In genomic region chrX:13188731-13189309, GRCh38 we compare ENCODE assay signal across 17 cellular contexts.
DNase-seq lines count a peak whose midpoint lies in the region; ATAC-seq and TF ChIP-seq lines count a peak whose summit lies in the region.
"Had no signal": no experiment of that assay in that cellular context is flagged by ENCODE, and none has a peak within 500 bp of the region (broad histone marks: within the 10 kb centered on the region; RNA-seq: fewer than 3 reads in every experiment).

No MANE protein-coding gene starts in this region.

- intact Hi-C loops in Right ventricle myocardium superior (cut with DNase I): no loop called here
- intact Hi-C loops in cardiac septum (cut with DNase I): no loop called here
- intact Hi-C loops in right cardiac atrium (cut with DNase I): no loop called here

- peaks cover 2% of the 10 kb centered on the region for H3K4me1 ChIP-seq in right cardiac atrium (ENCODE audit: control insufficient read depth, insufficient read depth, low read length)

- H3K4me3 ChIP-seq in fibroblast of the aortic adventitia (ENCODE audit: low read depth, low read length) (no peak overlapping the region), right cardiac atrium (ENCODE audit: low read length) (no peak overlapping the region)
- H3K4me3 ChIP-seq: BLaER1 treated with 17β-estradiol and CSF1 and Interleukin-3, amounts not matched to agents 10 nM and 100 nM; HAP-1 had no signal

- DNase-seq in Right ventricle myocardium superior (no peak), cardiac septum (ENCODE audit: low spot score) (no peak), fibroblast of the aortic adventitia (ENCODE audit: low read depth) (peak; percentile 58), right cardiac atrium (no peak), NCI-H774 (lab: John Stamatoyannopoulos, UW) (no peak), NCI-H2171 (lab: John Stamatoyannopoulos, UW) (no peak)
- DNase-seq: 8988T; ACHN; CD4-positive, CD25-positive, alpha-beta regulatory T cell; DMS153; DMS79 treated with DMSO at 0.1 percent for 48 hours; EL had no signal

- ATAC-seq in Right ventricle myocardium superior (ENCODE audit: poor library complexity) (peak; percentile 94), right cardiac atrium (peak; percentile 42 to 57), HG02642 (IDR thresholded peaks at IDR 0.05; ENCODE audit: poor library complexity, unreplicated experiment) (no peak), HG02588 (IDR thresholded peaks at IDR 0.05; ENCODE audit: unreplicated experiment) (no peak)

- no peaks in the 10 kb centered on the region for H3K27me3 ChIP-seq in right cardiac atrium (ENCODE audit: control insufficient read depth, insufficient read depth)

- no peak for TF ChIP-seq CTCF in fibroblast of the aortic adventitia (IDR thresholded peaks at IDR 0.05; ENCODE audit: insufficient read depth, low read length)

- H3K27ac ChIP-seq in right cardiac atrium (ENCODE audit: low read length): no peak overlapping the region
- H3K27ac ChIP-seq: BLaER1 treated with 17β-estradiol and CSF1 and Interleukin-3, amounts not matched to agents 10 nM and 100 nM; HL-60 had no signal

- H3K9me3 ChIP-seq in right cardiac atrium (ENCODE audit: control insufficient read depth, low read length): no peaks in the 10 kb centered on the region
- H3K9me3 ChIP-seq: HAP-1 had no signal

- 42% methylated on average over 5 of the region's 5 CpGs for WGBS in right cardiac atrium

Comparison
In these comparisons a context has a peak if more than half of its experiments do, and no peak if none do; other contexts are left out.
1. ATAC-seq: peak in Right ventricle myocardium superior (single experiment) and right cardiac atrium (2 of 2); none in HG02642 (single experiment) and HG02588 (single experiment).